In the genomic region with DNA sequence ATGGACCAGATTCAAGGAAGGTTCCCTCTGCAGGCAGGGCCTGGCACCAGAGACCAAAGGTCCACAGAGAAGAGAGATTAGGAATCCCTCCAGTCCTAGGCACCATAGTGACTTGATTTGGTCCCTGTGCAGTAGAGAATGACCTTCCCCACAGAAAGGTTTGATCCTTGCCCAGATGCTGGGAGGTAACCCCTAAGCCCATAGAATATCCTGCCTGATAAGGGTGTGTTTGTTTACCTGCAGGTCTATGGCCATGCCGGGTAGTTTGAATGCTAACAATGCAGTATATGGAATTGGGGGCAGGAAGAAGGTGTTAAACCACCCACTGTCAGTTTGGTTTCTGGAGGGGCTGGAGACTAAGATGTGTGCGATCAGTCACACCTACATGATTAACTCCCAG, we compare ENCODE assay signal across 24 cellular contexts. TPM values are rescaled to one million over a fixed set of nuclear protein-coding genes. Genes with fewer than 3 reads are reported as not detected.
A peak's percentile ranks its signal among the peaks of the same experiment; 100 is the strongest.
DNase-seq lines count a peak whose midpoint lies in the region; ATAC-seq and TF ChIP-seq lines count a peak whose summit lies in the region.
"Had no signal": no experiment of that assay in that cellular context is flagged by ENCODE, and none has a peak within 500 bp of the region (broad histone marks: within the 10 kb centered on the region; RNA-seq: fewer than 3 reads in every experiment).

No MANE protein-coding gene starts in this region.

- H3K4me3 ChIP-seq in esophagus muscularis mucosa (no peak overlapping the region), mucosa of descending colon (no peak overlapping the region), transverse colon (no peak overlapping the region)
- H3K4me3 ChIP-seq: A549, HAP-1 had no signal

- intact Hi-C loops in esophagus muscularis mucosa (cut with DNase I), result no loop called here
- intact Hi-C loops in mucosa of descending colon (cut with DNase I, micrococcal nuclease), result loop anchor here in 1 of 2 donors (5.0 kb wide), 1 partner anchor 129 kb away; no protein-coding TSS in a partner anchor
- intact Hi-C loops in transverse colon (cut with DNase I; ENCODE audit: low total_unique reads), result loop anchor here (2.0 kb wide), 1 partner anchor 129 kb away; no protein-coding TSS in a partner anchor

- H3K9me3 ChIP-seq in esophagus muscularis mucosa (no peaks in the 10 kb centered on the region), mucosa of descending colon (no peaks in the 10 kb centered on the region), transverse colon (no peaks in the 10 kb centered on the region)
- H3K9me3 ChIP-seq: A549, HAP-1 had no signal

- in situ Hi-C loops in transverse colon (cut with MboI; ENCODE audit: low pct_ligation_motif_present in 1 of 4, low pct_unique_long_range_greater_than_20kb in 1 of 4, low sequenced_read_pairs in 3 of 4) (loop anchor here (10.0 to 25.0 kb wide), 3 partner anchors 124 to 376 kb away; no protein-coding TSS in a partner anchor), GM13976 (cut with MboI; ENCODE audit: low sequenced_read_pairs, unreplicated experiment) (no loop called here)

- DNase-seq in esophagus muscularis mucosa (ENCODE audit: extremely low spot score), result no peak
- peak in 1 of 3 donors; percentile 31 for DNase-seq in mucosa of descending colon
- DNase-seq in transverse colon, result no peak
- DNase-seq in mesenteric fat pad (ENCODE audit: low spot score), result no peak
- DNase-seq in GM13976 (ENCODE audit: low spot score), result no peak
- DNase-seq: C1 segment of cervical spinal cord; CD4-positive, alpha-beta memory T cell; COR-L47; GOT3; HFFc6; IMR-90; KG1; MM.1S; NCI-H2029; NCI-H446 treated with DMSO at 0.1 percent for 48 hours; NCI-H526; NCI-H82; NK-92 treated with Interleukin-12 subunit alpha and Interleukin-12 subunit beta, amount 100 ng/mL, for 24 hours; PC-3; SHP77 had no signal

- TF ChIP-seq POLR2A in esophagus muscularis mucosa (IDR thresholded peaks at IDR 0.05; ENCODE audit: low read depth) (no peak), transverse colon (IDR thresholded peaks at IDR 0.05) (no peak)

- no peak for TF ChIP-seq EP300 in esophagus muscularis mucosa (IDR thresholded peaks at IDR 0.05)
- no peak for TF ChIP-seq EP300 in transverse colon (IDR thresholded peaks at IDR 0.05; ENCODE audit: low read depth)

- ATAC-seq in mucosa of descending colon (peak; percentile 72), GM19324 (IDR thresholded peaks at IDR 0.05; ENCODE audit: low FRiP score, unreplicated experiment) (no peak)
- ATAC-seq: PC-3 had no signal

- TF ChIP-seq CTCF in VCaP (conservative IDR thresholded peaks at IDR 0.05), result no peak
- TF ChIP-seq CTCF in esophagus muscularis mucosa (IDR thresholded peaks at IDR 0.05), result no peak
- TF ChIP-seq CTCF in mucosa of descending colon (IDR thresholded peaks at IDR 0.05), result no peak
- no peak for TF ChIP-seq CTCF in transverse colon (IDR thresholded peaks at IDR 0.05)
- TF ChIP-seq CTCF in GM13976 (IDR thresholded peaks at IDR 0.05; ENCODE audit: borderline replicate concordance, control extremely low read depth, extremely low read depth, insufficient read depth, missing control alignments), result no peak

- H3K27me3 ChIP-seq in esophagus muscularis mucosa, result no peaks in the 10 kb centered on the region
- no peaks in the 10 kb centered on the region for H3K27me3 ChIP-seq in transverse colon

- H3K27ac ChIP-seq in VCaP, result peak overlapping the region; percentile 26; the same call in 1 of the 2 replicates
- peak overlapping the region; percentile 67 to 83 (median 74) for H3K27ac ChIP-seq in esophagus muscularis mucosa (replicated peaks in 1 of 4)
- peak overlapping the region in 3 of 4 donors; percentile 44 to 60 (median 52) for H3K27ac ChIP-seq in transverse colon
- H3K27ac ChIP-seq: A549 had no signal

- H3K36me3 ChIP-seq in esophagus muscularis mucosa (no peaks in the 10 kb centered on the region), mucosa of descending colon (ENCODE audit: low read depth) (no peaks in the 10 kb centered on the region), transverse colon (no peaks in the 10 kb centered on the region)
- H3K36me3 ChIP-seq: HAP-1 had no signal

- 64% methylated on average over 2 of the region's 2 CpGs for WGBS in esophagus muscularis mucosa
- WGBS in transverse colon (ENCODE audit: low coverage in 1 of 2), 2 donors, result 68% methylated on average over 2 of the region's 2 CpGs; no CpG with 5 or more reads in 1 of the 2 donors

- H3K4me1 ChIP-seq in esophagus muscularis mucosa (peaks cover 20 to 44% (median 25%) of the 10 kb centered on the region in 4 donors), mucosa of descending colon (ENCODE audit: low read depth) (peaks cover 18% of the 10 kb centered on the region), transverse colon (peaks cover 11 to 30% (median 19%) of the 10 kb centered on the region in 4 donors)
- H3K4me1 ChIP-seq: A549, HAP-1 had no signal

RNA-seq across cellular contexts. Expression of gene NFASC, which starts 57.1 kb away (rescaled TPM):
- total RNA-seq in esophagus muscularis mucosa, result 100 to 1,000 TPM in 1 of 4 donors, 10 to 100 TPM in 3; 31.1 to 122 (median 64.7) TPM
- 10 to 100 TPM; 12.3 to 27.6 (median 22.7) TPM for total RNA-seq in mucosa of descending colon
- total RNA-seq in transverse colon, result 10 to 100 TPM; 11.3 to 48.8 (median 13.4) TPM
- total RNA-seq in mesenteric fat pad, result 11.5 TPM
- total RNA-seq: CD4-positive, alpha-beta memory T cell had no signal
